In the genomic region with DNA sequence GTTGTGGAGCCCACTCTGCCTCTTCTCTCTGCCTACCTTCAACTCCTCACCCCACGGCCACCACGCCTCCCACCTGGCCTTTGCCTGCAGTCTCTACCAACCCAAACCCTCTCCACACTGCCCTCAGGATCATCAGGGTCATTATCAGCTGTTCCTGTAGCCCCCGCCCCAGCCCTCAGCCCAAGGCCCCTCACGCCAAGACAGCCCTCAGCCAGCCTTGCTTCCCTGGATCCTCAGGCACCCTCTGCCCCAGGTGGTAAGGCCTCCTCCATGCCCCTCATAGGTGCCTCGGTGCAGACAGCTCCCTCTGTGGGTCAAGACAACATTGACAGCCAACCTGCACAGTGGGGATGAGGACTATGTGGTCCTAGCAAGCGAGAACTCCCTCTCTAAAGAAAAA, we compare ENCODE assay signal across 8 cellular contexts. TPM values are rescaled to one million over a fixed set of nuclear protein-coding genes. Genes with fewer than 3 reads are reported as not detected.
DNase-seq lines count a peak whose midpoint lies in the region; ATAC-seq, FAIRE-seq and TF ChIP-seq lines count a peak whose summit lies in the region.

No MANE protein-coding gene starts in this region.

- H2BK20ac ChIP-seq in H1 (ENCODE audit: low read length): no peak overlapping the region

- H3K36me3 ChIP-seq in H1 (ENCODE audit: control insufficient read depth in 2 of 4, insufficient read depth in 4 of 4, low read length in 3 of 4) (no peaks in the 10 kb centered on the region), small intestine (ENCODE audit: control insufficient read depth in 2 of 2, insufficient read depth in 2 of 2, low read length in 2 of 2) (no peaks in the 10 kb centered on the region)

- H3K14ac ChIP-seq in H1 (ENCODE audit: insufficient read length): no peak overlapping the region

- H3K27me3 ChIP-seq in H1 (replicated peaks in 1 of 4; ENCODE audit: control insufficient read depth in 3 of 4, extremely low read depth in 1 of 4, insufficient read depth in 3 of 4, low read length in 3 of 4) (no peaks in the 10 kb centered on the region; a peak in 1 of 7 replicates), small intestine (ENCODE audit: control insufficient read depth in 2 of 2, insufficient read depth in 2 of 2, low read length in 2 of 2) (no peaks in the 10 kb centered on the region)

- H3K9me3 ChIP-seq in H1 (ENCODE audit: insufficient read depth in 2 of 2, low read depth in 1 of 2, low read length in 1 of 2): no peaks in the 10 kb centered on the region
- H3K9me3 ChIP-seq in small intestine (ENCODE audit: control insufficient read depth, low read depth): no peaks in the 10 kb centered on the region

- H3K18ac ChIP-seq in H1 (ENCODE audit: extremely low read depth, low read length): no peak overlapping the region

- H3K4me3 Mint-ChIP-seq in activated CD4-positive, alpha-beta T cell treated with anti-CD3 and anti-CD28 coated beads for 36 hours: peak overlapping the region; percentile 89

- ATAC-seq in activated CD4-positive, alpha-beta T cell treated with anti-CD3 and anti-CD28 coated beads for 36 hours: peak; percentile 18
- ATAC-seq in GM21390 (IDR thresholded peaks at IDR 0.05; ENCODE audit: unreplicated experiment): no peak
- no peak for ATAC-seq in GM19463 (IDR thresholded peaks at IDR 0.05; ENCODE audit: unreplicated experiment)

- no peak overlapping the region for H3K9ac ChIP-seq in H1 (replicated peaks in 1 of 4; ENCODE audit: extremely low read depth in 1 of 4, low read depth in 3 of 4, low read length in 3 of 4)

- peaks cover 0 to 57% of the 10 kb centered on the region in 2 experiments; a peak in 3 of 4 replicates for H3K79me2 ChIP-seq in H1 (ENCODE audit: control insufficient read depth in 1 of 2, insufficient read depth in 2 of 2, low read length in 2 of 2)

- TF ChIP-seq CTCF in H1 (IDR thresholded peaks at IDR 0.05; ENCODE audit: control extremely low read depth in 1 of 3, insufficient read depth in 1 of 3, low read depth in 1 of 3, low read length in 3 of 3): peak; percentile 36 to 66 (median 65)

- H2AFZ ChIP-seq in H1 (ENCODE audit: low read length): no peak overlapping the region

- CTCF ChIA-PET in activated CD4-positive, alpha-beta T cell treated with anti-CD3 and anti-CD28 coated beads for 36 hours (lab: Charles Lee): interaction anchor here (0.9 to 1.7 kb wide), 6 partner anchors 20 to 53 kb away, joined by 3 to 6 read pairs (median 4); partner anchors contain the start of gene SCO2
- CTCF ChIA-PET in H1 (lab: Charles Lee; ENCODE audit: partially characterized antibody): interaction anchor here (0.5 to 9.1 kb wide), 17 partner anchors 10 to 330 kb away, joined by 3 to 60 read pairs (median 4); partner anchors contain the start of gene SCO2

- peaks cover 34% of the 10 kb centered on the region for H3K79me1 ChIP-seq in H1 (ENCODE audit: low read depth, low read length)

- no peak overlapping the region for H2BK15ac ChIP-seq in H1 (ENCODE audit: low read length)

- no peak overlapping the region for H3K27ac ChIP-seq in H1 (ENCODE audit: low read depth, low read length)
- peak overlapping the region in 1 of 2 donors; percentile 13 for H3K27ac ChIP-seq in small intestine (ENCODE audit: low read depth in 1 of 2, low read length in 1 of 2)

- H2BK5ac ChIP-seq in H1 (ENCODE audit: low read depth, low read length): peak overlapping the region; percentile 22; the same call in 1 of the 2 replicates

- H3K4me2 ChIP-seq in H1 (ENCODE audit: insufficient read depth in 1 of 2, low read depth in 2 of 2, low read length in 2 of 2): no peak overlapping the region; a peak in 2 of 4 replicates

- peaks cover 8% of the 10 kb centered on the region; the same call in 1 of the 2 replicates for H3K23me2 ChIP-seq in H1 (ENCODE audit: low read depth, low read length)

- 87% methylated on average over 6 of the region's 6 CpGs; no CpG with 5 or more reads in 1 of the 2 experiments for WGBS in H1 (ENCODE audit: extremely low coverage in 1 of 2, insufficient coverage in 1 of 2, insufficient read length in 1 of 2, insufficient replicate concordance in 2 of 2, low coverage in 1 of 2, low lambda C conversion rate in 2 of 2, missing lambda C conversion rate in 1 of 2), 2 experiments
- 68 to 75% (median 68%) methylated on average over 6 of the region's 6 CpGs for WGBS in small intestine, 3 donors

- H4K8ac ChIP-seq in H1 (ENCODE audit: extremely low read depth, insufficient read depth, low read length): no peak overlapping the region; the same call in none of the 2 replicates

- H3K4me3 ChIP-seq in H1 (ENCODE audit: extremely low read depth in 1 of 4, insufficient read depth in 2 of 4, low read depth in 3 of 4, low read length in 4 of 4) (no peak overlapping the region), small intestine (ENCODE audit: low read depth in 1 of 2, low read length in 2 of 2) (peak overlapping the region in 1 of 2 donors; percentile 75)

- H4K20me1 ChIP-seq in H1 (replicated peaks in 1 of 2; ENCODE audit: control insufficient read depth in 1 of 2, insufficient read depth in 2 of 2, low read length in 2 of 2): peaks cover 41 to 49% of the 10 kb centered on the region in 2 experiments

- POLR2A ChIA-PET in activated CD4-positive, alpha-beta T cell treated with anti-CD3 and anti-CD28 coated beads for 36 hours (lab: Charles Lee): interaction anchor here (0.7 kb wide), 1 partner anchor 53 kb away, joined by 3 read pairs; no protein-coding TSS in a partner anchor
- POLR2A ChIA-PET in H1 (lab: Charles Lee; ENCODE audit: partially characterized antibody): interaction anchor here (0.7 to 2.0 kb wide), 6 partner anchors 8 to 51 kb away, joined by 3 to 20 read pairs (median 3); partner anchors contain the start of gene ADM2

- TF ChIP-seq POLR2A in H1 (IDR thresholded peaks at IDR 0.05; ENCODE audit: control extremely low read depth in 1 of 2, low read depth in 2 of 2, low read length in 2 of 2): no peak

- no peak overlapping the region for H2BK120ac ChIP-seq in H1 (replicated peaks; ENCODE audit: low read depth, low read length)

- no peak overlapping the region for H3K23ac ChIP-seq in H1 (ENCODE audit: insufficient read length)

- no peaks in the 10 kb centered on the region for H3K27me3 Mint-ChIP-seq in activated CD4-positive, alpha-beta T cell treated with anti-CD3 and anti-CD28 coated beads for 36 hours

- peak overlapping the region; percentile 83 for H3K27ac Mint-ChIP-seq in activated CD4-positive, alpha-beta T cell treated with anti-CD3 and anti-CD28 coated beads for 36 hours

- no peak for TF ChIP-seq EP300 in H1 (IDR thresholded peaks at IDR 0.05; ENCODE audit: borderline replicate concordance in 1 of 2, low read depth in 2 of 2, low read length in 2 of 2)

- peak; percentile 30 for DNase-seq in stimulated activated CD4-positive, alpha-beta T cell treated with anti-CD3 and anti-CD28 coated beads, Interleukin-12 subunit alpha, Interleukin-12 subunit beta, amount 100 ng/mL, for 4 hours
- no peak for DNase-seq in stimulated activated CD4-positive, alpha-beta T cell treated with anti-CD3 and anti-CD28 coated beads, Interleukin-2, amount 100 ng/mL, for 48 hours
- DNase-seq in activated CD4-positive, alpha-beta T cell treated with anti-CD3 and anti-CD28 coated beads for 36 hours: peak; percentile 70
- DNase-seq in H1 (ENCODE audit: low read depth in 1 of 2, low spot score in 2 of 2) (no peak), small intestine (peak; percentile 45), A172 (ENCODE audit: low spot score) (no peak)

- H3K56ac ChIP-seq in H1 (replicated peaks; ENCODE audit: insufficient read length, low read depth, low read length): no peak overlapping the region

- peaks cover 4% of the 10 kb centered on the region for H3K36me3 Mint-ChIP-seq in activated CD4-positive, alpha-beta T cell treated with anti-CD3 and anti-CD28 coated beads for 36 hours (ENCODE audit: low read depth)

- H3K9me3 Mint-ChIP-seq in activated CD4-positive, alpha-beta T cell treated with anti-CD3 and anti-CD28 coated beads for 36 hours (ENCODE audit: low read depth): no peaks in the 10 kb centered on the region

- peaks cover 0 to 29% (median 18%) of the 10 kb centered on the region in 4 experiments; a peak in 6 of 7 replicates for H3K4me1 ChIP-seq in H1 (replicated peaks in 1 of 4; ENCODE audit: control insufficient read depth in 3 of 4, insufficient read depth in 4 of 4, low read length in 3 of 4)
- peaks cover 10 to 26% of the 10 kb centered on the region in 2 donors for H3K4me1 ChIP-seq in small intestine (ENCODE audit: control insufficient read depth in 2 of 2, insufficient read depth in 1 of 2, low read depth in 1 of 2, low read length in 1 of 2)

- peaks cover 55% of the 10 kb centered on the region for H3K4me1 Mint-ChIP-seq in activated CD4-positive, alpha-beta T cell treated with anti-CD3 and anti-CD28 coated beads for 36 hours

- no peak overlapping the region for H4K5ac ChIP-seq in H1 (ENCODE audit: insufficient read length, low read depth, low read length)

- FAIRE-seq in H1 (lab: Jason Lieb, UNC) (peak; percentile 52), small intestine (lab: Jason Lieb, UNC) (no peak)

- no peak overlapping the region for H2AK5ac ChIP-seq in H1 (ENCODE audit: low read depth, low read length)

- intact Hi-C loops in activated CD4-positive, alpha-beta T cell treated with anti-CD3 and anti-CD28 coated beads for 36 hours (cut with DNase I, micrococcal nuclease): loop anchor here in 1 of 2 experiments (5.0 kb wide), 1 partner anchor 286 kb away; the partner anchor contains the start of gene TRABD

- no peak overlapping the region for H3K4ac ChIP-seq in H1 (replicated peaks; ENCODE audit: insufficient read length, low read depth, low read length)

- H2BK12ac ChIP-seq in H1 (ENCODE audit: low read depth, low read length): no peak overlapping the region

- no peak overlapping the region for H4K91ac ChIP-seq in H1 (replicated peaks; ENCODE audit: insufficient read length, low read length)

- peak; percentile 7 to 41; a peak in 2 of 4 replicates for TF ChIP-seq RAD21 in H1 (IDR thresholded peaks at IDR 0.05 in 1 of 2, conservative IDR thresholded peaks at IDR 0.05 in 1 of 2; ENCODE audit: low read depth in 2 of 2, low read length in 2 of 2)

RNA-seq across cellular contexts. Expression of gene SBF1, which starts 1.7 kb away (rescaled TPM):
- 10 to 100 TPM; 97.6 TPM for total RNA-seq in activated CD4-positive, alpha-beta T cell treated with anti-CD3 and anti-CD28 coated beads for 36 hours
- total RNA-seq in H1 (2021; fragmentation: NEBNext Ultra II Directional; extraction: Animal tissue kit (Norgen Biotek cat#: 25700)): 68.4 and 71.5 TPM in 2 replicates
- polyA plus RNA-seq in H1 (2011; rRNA removed) (29.1 and 53.7 TPM in 2 replicates), small intestine (10 to 100 TPM; 27.3 to 43.7 (median 38.0) TPM)
- polyA plus RNA-seq in H1 (2011; cell fraction: cytosol; rRNA removed): 39.8 TPM
- 249 TPM for polyA plus RNA-seq in H1 (2011; cell fraction: nucleus; rRNA removed)
- polyA plus RNA-seq in H1 (2012, experiment 1 of 2): 28.7 to 64.6 TPM (median 48.3 TPM) in 4 replicates
- 28.6 TPM for polyA plus RNA-seq in H1 (2012, experiment 2 of 2)
- 20.2 TPM for polyA plus RNA-seq in H1 (2013, experiment 1 of 2)
- polyA plus RNA-seq in H1 (2013, experiment 2 of 2): 19.9 TPM
- polyA minus RNA-seq in H1 (2011; rRNA and poly(A)+ RNA removed): 41.0 and 54.8 TPM in 2 replicates
- polyA minus RNA-seq in H1 (2011; cell fraction: cytosol; rRNA and poly(A)+ RNA removed): 47.9 TPM
- polyA minus RNA-seq in H1 (2011; cell fraction: nucleus; rRNA and poly(A)+ RNA removed): 102 TPM
- total RNA-seq in A172 (2014; rRNA removed; shearing (Covaris generic)): 43.0 and 48.2 TPM in 2 replicates

RNA-seq across cellular contexts. Expression of gene ADM2, which starts 8.3 kb away (rescaled TPM):
- total RNA-seq in activated CD4-positive, alpha-beta T cell treated with anti-CD3 and anti-CD28 coated beads for 36 hours: 1 to 10 TPM; 7.5 to 7.9 TPM
- total RNA-seq in H1 (2021; fragmentation: NEBNext Ultra II Directional; extraction: Animal tissue kit (Norgen Biotek cat#: 25700)): 7.5 and 8.0 TPM in 2 replicates
- polyA plus RNA-seq in H1 (2011; rRNA removed): 3.3 and 6.8 TPM in 2 replicates
- 4.8 TPM for polyA plus RNA-seq in H1 (2011; cell fraction: cytosol; rRNA removed)
- 6.5 TPM for polyA plus RNA-seq in H1 (2011; cell fraction: nucleus; rRNA removed)
- 7.1 to 10.4 TPM (median 9.2 TPM) in 4 replicates for polyA plus RNA-seq in H1 (2012, experiment 1 of 2)
- polyA plus RNA-seq in H1 (2012, experiment 2 of 2): 8.2 TPM
- 4.6 TPM for polyA plus RNA-seq in H1 (2013, experiment 1 of 2)
- polyA plus RNA-seq in H1 (2013, experiment 2 of 2): 5.1 TPM
- 2.2 and 4.0 TPM in 2 replicates for polyA minus RNA-seq in H1 (2011; rRNA and poly(A)+ RNA removed)
- 5.6 TPM for polyA minus RNA-seq in H1 (2011; cell fraction: cytosol; rRNA and poly(A)+ RNA removed)
- 6.9 TPM for polyA minus RNA-seq in H1 (2011; cell fraction: nucleus; rRNA and poly(A)+ RNA removed)
- 10 to 100 TPM in 1 of 3 donors, 1 to 10 TPM in 2; 2.2 to 13.9 (median 3.5) TPM for polyA plus RNA-seq in small intestine
- total RNA-seq in A172 (2014; rRNA removed; shearing (Covaris generic)): not detected in 2 replicates

RNA-seq across cellular contexts. Expression of gene MIOX, which starts 13.6 kb away (rescaled TPM):
- total RNA-seq in activated CD4-positive, alpha-beta T cell treated with anti-CD3 and anti-CD28 coated beads for 36 hours: under 1 TPM; 0.32 to 0.44 TPM
- 0.30 and 0.33 TPM in 2 replicates for total RNA-seq in H1 (2021; fragmentation: NEBNext Ultra II Directional; extraction: Animal tissue kit (Norgen Biotek cat#: 25700))
- 0.32 and 0.57 TPM in 2 replicates for polyA plus RNA-seq in H1 (2011; rRNA removed)
- polyA plus RNA-seq in H1 (2011; cell fraction: cytosol; rRNA removed): 0.30 TPM
- polyA plus RNA-seq in H1 (2011; cell fraction: nucleus; rRNA removed): 1.6 TPM
- 0.44 to 0.54 TPM (median 0.48 TPM) in 3 of 4 replicates, not detected in the other for polyA plus RNA-seq in H1 (2012, experiment 1 of 2)
- polyA plus RNA-seq in H1 (2012, experiment 2 of 2): not detected
- 0.10 TPM for polyA plus RNA-seq in H1 (2013, experiment 1 of 2)
- 0.15 TPM for polyA plus RNA-seq in H1 (2013, experiment 2 of 2)
- polyA minus RNA-seq in H1 (2011; rRNA and poly(A)+ RNA removed): 0.32 TPM in 1 of 2 replicates, not detected in the other
- polyA minus RNA-seq in H1 (2011; cell fraction: cytosol; rRNA and poly(A)+ RNA removed): not detected
- polyA minus RNA-seq in H1 (2011; cell fraction: nucleus; rRNA and poly(A)+ RNA removed): not detected
- under 1 TPM in 1 of 3 donors, not detected in 2; 0.28 TPM for polyA plus RNA-seq in small intestine
- not detected in 2 replicates for total RNA-seq in A172 (2014; rRNA removed; shearing (Covaris generic))

RNA-seq across cellular contexts. Expression of gene LMF2, which starts 34.4 kb away (rescaled TPM):
- total RNA-seq in activated CD4-positive, alpha-beta T cell treated with anti-CD3 and anti-CD28 coated beads for 36 hours: 10 to 100 TPM; 46.8 to 49.4 TPM
- 31.3 and 34.3 TPM in 2 replicates for total RNA-seq in H1 (2021; fragmentation: NEBNext Ultra II Directional; extraction: Animal tissue kit (Norgen Biotek cat#: 25700))
- polyA plus RNA-seq in H1 (2011; rRNA removed) (62.9 and 80.4 TPM in 2 replicates), small intestine (10 to 100 TPM; 37.8 to 52.8 (median 51.2) TPM)
- polyA plus RNA-seq in H1 (2011; cell fraction: cytosol; rRNA removed): 49.9 TPM
- polyA plus RNA-seq in H1 (2011; cell fraction: nucleus; rRNA removed): 250 TPM
- polyA plus RNA-seq in H1 (2012, experiment 1 of 2): 18.2 to 38.1 TPM (median 36.3 TPM) in 4 replicates
- 28.8 TPM for polyA plus RNA-seq in H1 (2012, experiment 2 of 2)
- polyA plus RNA-seq in H1 (2013, experiment 1 of 2): 42.9 TPM
- 40.7 TPM for polyA plus RNA-seq in H1 (2013, experiment 2 of 2)
- 11.2 and 19.4 TPM in 2 replicates for polyA minus RNA-seq in H1 (2011; rRNA and poly(A)+ RNA removed)
- polyA minus RNA-seq in H1 (2011; cell fraction: cytosol; rRNA and poly(A)+ RNA removed): 26.9 TPM
- 43.0 TPM for polyA minus RNA-seq in H1 (2011; cell fraction: nucleus; rRNA and poly(A)+ RNA removed)
- 21.3 and 28.7 TPM in 2 replicates for total RNA-seq in A172 (2014; rRNA removed; shearing (Covaris generic))

RNA-seq across cellular contexts. Expression of gene NCAPH2, which starts 34.9 kb away (rescaled TPM):
- total RNA-seq in activated CD4-positive, alpha-beta T cell treated with anti-CD3 and anti-CD28 coated beads for 36 hours: 100 to 1,000 TPM; 115 to 123 TPM
- 62.2 and 70.4 TPM in 2 replicates for total RNA-seq in H1 (2021; fragmentation: NEBNext Ultra II Directional; extraction: Animal tissue kit (Norgen Biotek cat#: 25700))
- polyA plus RNA-seq in H1 (2011; rRNA removed) (73.8 and 81.6 TPM in 2 replicates), small intestine (10 to 100 TPM; 39.4 to 45.9 (median 40.3) TPM)
- 69.3 TPM for polyA plus RNA-seq in H1 (2011; cell fraction: cytosol; rRNA removed)
- polyA plus RNA-seq in H1 (2011; cell fraction: nucleus; rRNA removed): 122 TPM
- polyA plus RNA-seq in H1 (2012, experiment 1 of 2): 40.8 to 68.5 TPM (median 62.3 TPM) in 4 replicates
- polyA plus RNA-seq in H1 (2012, experiment 2 of 2): 53.6 TPM
- 24.8 TPM for polyA plus RNA-seq in H1 (2013, experiment 1 of 2)
- polyA plus RNA-seq in H1 (2013, experiment 2 of 2): 23.7 TPM
- polyA minus RNA-seq in H1 (2011; rRNA and poly(A)+ RNA removed): 33.5 and 33.6 TPM in 2 replicates
- polyA minus RNA-seq in H1 (2011; cell fraction: cytosol; rRNA and poly(A)+ RNA removed): 39.4 TPM
- polyA minus RNA-seq in H1 (2011; cell fraction: nucleus; rRNA and poly(A)+ RNA removed): 33.5 TPM
- 51.8 and 55.6 TPM in 2 replicates for total RNA-seq in A172 (2014; rRNA removed; shearing (Covaris generic))

Comparison
In these comparisons a context has a peak if more than half of its experiments do, and no peak if none do; other contexts are left out.
1. DNase-seq: peak in stimulated activated CD4-positive, alpha-beta T cell treated with anti-CD3 and anti-CD28 coated beads, Interleukin-12 subunit alpha, Interleukin-12 subunit beta, amount 100 ng/mL, for 4 hours (single experiment), activated CD4-positive, alpha-beta T cell treated with anti-CD3 and anti-CD28 coated beads for 36 hours (single experiment) and small intestine (single experiment); none in stimulated activated CD4-positive, alpha-beta T cell treated with anti-CD3 and anti-CD28 coated beads, Interleukin-2, amount 100 ng/mL, for 48 hours (0 of 2), H1 (0 of 2) and A172 (single experiment).